8 cellular contexts compared by ENCODE assay signal in genomic region chr5:21485458-21486000, GRCh38.
A peak's percentile ranks its signal among the peaks of the same experiment; 100 is the strongest.
DNase-seq lines count a peak whose midpoint lies in the region; ATAC-seq, FAIRE-seq and TF ChIP-seq lines count a peak whose summit lies in the region.
"Not testable (repeated sequence)": the region's sequence is repeated elsewhere in the genome, so short reads cannot be mapped to it uniquely, and the experiment has no call there.

No MANE protein-coding gene starts in this region.

- not testable (repeated sequence) for H3K27me3 ChIP-seq in H9 (ENCODE audit: insufficient read depth, low read length); PC-3 (ENCODE audit: low read length); GM12878 (replicated peaks in 1 of 2; ENCODE audit: control insufficient read depth in 2 of 2, insufficient read depth in 2 of 2, low read length in 1 of 2)

- not testable (repeated sequence) for H3K79me2 ChIP-seq in H9 (ENCODE audit: insufficient read depth, low read length); PC-3 (ENCODE audit: low read length); GM12878 (ENCODE audit: control insufficient read depth, insufficient read depth, low read length)

- not testable (repeated sequence) for H3K9me2 ChIP-seq in PC-3 (replicated peaks; ENCODE audit: low read length)

- intact Hi-C loops in PC-3 (cut with micrococcal nuclease); activated CD4-positive, alpha-beta T cell treated with anti-CD3 and anti-CD28 coated beads, Interleukin-2, amount 10 ng/mL, durations not matched to agents 24 days and 14 days (cut with micrococcal nuclease); GM12878 (cut with micrococcal nuclease; ENCODE audit: unreplicated experiment): not testable (repeated sequence)

- H4K8ac ChIP-seq in H9 (replicated peaks; ENCODE audit: insufficient read length, low read depth, low read length) = not testable (repeated sequence)

- TF ChIP-seq POLR2A in GM12878 (IDR thresholded peaks at IDR 0.05; ENCODE audit: low read depth, low read length) = not testable (repeated sequence)

- H3F3A ChIP-seq in PC-3 (ENCODE audit: low read length, unreplicated experiment) = not testable (repeated sequence)

- not testable (repeated sequence) for H3K4me3 Mint-ChIP-seq in H9; activated CD4-positive, alpha-beta T cell treated with anti-CD3 and anti-CD28 coated beads, Interleukin-2, amount 10 ng/mL, durations not matched to agents 24 days and 14 days

- H3K4me1 Mint-ChIP-seq in H9 = peaks cover 6 to 12% of the 10 kb centered on the region in 2 experiments
- not testable (repeated sequence) for H3K4me1 Mint-ChIP-seq in activated CD4-positive, alpha-beta T cell treated with anti-CD3 and anti-CD28 coated beads, Interleukin-2, amount 10 ng/mL, durations not matched to agents 24 days and 14 days

- ATAC-seq in PC-3, GM12878: not testable (repeated sequence)

- H3K18ac ChIP-seq in H9 (ENCODE audit: insufficient read length, low read depth, low read length) = not testable (repeated sequence)

- FAIRE-seq in GM12878 (lab: Jason Lieb, UNC) = not testable (repeated sequence)

- H3K27ac ChIP-seq in C4-2B; H9 (ENCODE audit: insufficient read length, low read depth, low read length); PC-3 (ENCODE audit: low read length); GM12878 (ENCODE audit: control insufficient read depth, insufficient read depth): not testable (repeated sequence)

- H3K9me3 ChIP-seq in H9 (ENCODE audit: control insufficient read depth, low read depth, low read length); PC-3 (ENCODE audit: low read length); GM12878 (replicated peaks; ENCODE audit: control insufficient read depth, insufficient read depth, low read length): not testable (repeated sequence)

- H3K56ac ChIP-seq in H9 (ENCODE audit: insufficient read length, low read depth, low read length) = not testable (repeated sequence)

- H2BK20ac ChIP-seq in H9 (ENCODE audit: low read depth, low read length, poor library complexity, severe bottlenecking) = not testable (repeated sequence)

- RAD21 ChIA-PET in GM12878 (lab: Charles Lee; ENCODE audit: unreplicated experiment) = not testable (repeated sequence)

- not testable (repeated sequence) for H3K14ac ChIP-seq in H9 (ENCODE audit: insufficient read depth, low read length)

- H3K4me1 ChIP-seq in H9 (ENCODE audit: insufficient read depth, low read length); PC-3 (ENCODE audit: insufficient read depth, low read length); GM12878 (ENCODE audit: control insufficient read depth, insufficient read depth, low read length): not testable (repeated sequence)

- CTCF ChIA-PET in PC-3 (lab: Charles Lee); GM12878 (lab: Yijun Ruan, JAX): not testable (repeated sequence)

- POLR2A ChIA-PET in PC-3 (lab: Charles Lee; ENCODE audit: unreplicated experiment) = interaction anchor here (0.6 kb wide), 1 partner anchor 162 kb away, joined by 5 read pairs; no protein-coding TSS in a partner anchor
- POLR2A ChIA-PET in GM12878 (lab: Charles Lee) = not testable (repeated sequence)

- H3K27me3 Mint-ChIP-seq in H9 (ENCODE audit: low read depth); activated CD4-positive, alpha-beta T cell treated with anti-CD3 and anti-CD28 coated beads, Interleukin-2, amount 10 ng/mL, durations not matched to agents 24 days and 14 days: not testable (repeated sequence)

- not testable (repeated sequence) for H4K91ac ChIP-seq in H9 (ENCODE audit: insufficient read length, low read depth, low read length)

- H3K9me3 Mint-ChIP-seq in H9; activated CD4-positive, alpha-beta T cell treated with anti-CD3 and anti-CD28 coated beads, Interleukin-2, amount 10 ng/mL, durations not matched to agents 24 days and 14 days: not testable (repeated sequence)

- SMC1A ChIA-PET in GM12878 (lab: Charles Lee; ENCODE audit: uncharacterized antibody, unreplicated experiment) = not testable (repeated sequence)

- no CpG with 5 or more reads among the region's 7 CpGs for WGBS in H9 (ENCODE audit: extremely low coverage, insufficient read length, low lambda C conversion rate)
- whole genome bisulfite sequencing in GM12878 (ENCODE audit: insufficient coverage, insufficient replicate concordance, low lambda C conversion rate, missing lambda C conversion rate) = 96% methylated on average over 7 of the region's 7 CpGs

- not testable (repeated sequence) for TF ChIP-seq RAD21 in GM12878 (IDR thresholded peaks at IDR 0.05; ENCODE audit: insufficient read depth, low read depth, low read length)

- H3K9ac ChIP-seq in H9 (ENCODE audit: extremely low read depth, insufficient read length, low read length); PC-3 (ENCODE audit: low read length); GM12878 (ENCODE audit: control insufficient read depth, insufficient read depth, low read length): not testable (repeated sequence)

- H2BK15ac ChIP-seq in H9 (ENCODE audit: low read depth, low read length) = not testable (repeated sequence)

- H2BK5ac ChIP-seq in H9 (ENCODE audit: insufficient read length, low read length) = not testable (repeated sequence)

- not testable (repeated sequence) for H3K4me2 ChIP-seq in H9 (ENCODE audit: insufficient read depth, insufficient read length, low read length); PC-3 (ENCODE audit: low read length); GM12878 (ENCODE audit: control insufficient read depth, insufficient read depth)

- not testable (repeated sequence) for H3K4ac ChIP-seq in H9 (ENCODE audit: low read depth, low read length)

- in situ Hi-C loops in GM12878 (cut with MboI) = not testable (repeated sequence)

- TF ChIP-seq CTCF in C4-2B (conservative IDR thresholded peaks at IDR 0.05) (peak; percentile 82), H9 (conservative IDR thresholded peaks at IDR 0.05) (peak; percentile 63), PC-3 (conservative IDR thresholded peaks at IDR 0.05; ENCODE audit: low read depth, low read length) (peak; percentile 50), GM12878 (IDR thresholded peaks at IDR 0.05 in 2 of 3, conservative IDR thresholded peaks at IDR 0.05 in 1 of 3; ENCODE audit: control insufficient read depth in 2 of 3, extremely low read depth in 1 of 3, insufficient read depth in 1 of 3, low read depth in 3 of 3, low read length in 3 of 3) (peak in 2 of 3 experiments; percentile 30 to 32; a peak in 1 of 6 replicates), epithelial cell of proximal tubule (conservative IDR thresholded peaks at IDR 0.05; ENCODE audit: low read depth, low read length) (peak; percentile 40)

- BruUV-seq in PC-3 (replicated peaks; lab: Mats Ljungman, UMichigan); GM12878 (replicated peaks; lab: Mats Ljungman, UMichigan): not testable (repeated sequence)

- H3T11ph ChIP-seq in H9 (ENCODE audit: low read length) = not testable (repeated sequence)

- H3K27ac Mint-ChIP-seq in H9; activated CD4-positive, alpha-beta T cell treated with anti-CD3 and anti-CD28 coated beads, Interleukin-2, amount 10 ng/mL, durations not matched to agents 24 days and 14 days: not testable (repeated sequence)

- H2AFZ ChIP-seq in H9 (ENCODE audit: low read length); PC-3 (ENCODE audit: low read length); GM12878 (ENCODE audit: control insufficient read depth, low read depth, low read length): not testable (repeated sequence)

- peaks cover 8 to 15% (median 13%) of the 10 kb centered on the region in 3 experiments for H3K36me3 Mint-ChIP-seq in H9 (ENCODE audit: insufficient read depth in 1 of 3, low read depth in 3 of 3)
- H3K36me3 Mint-ChIP-seq in activated CD4-positive, alpha-beta T cell treated with anti-CD3 and anti-CD28 coated beads, Interleukin-2, amount 10 ng/mL, durations not matched to agents 24 days and 14 days (ENCODE audit: low read depth) = not testable (repeated sequence)

- H2BK120ac ChIP-seq in H9 (ENCODE audit: low read depth, low read length, poor library complexity, severe bottlenecking) = not testable (repeated sequence)

- not testable (repeated sequence) for H2BK12ac ChIP-seq in H9 (ENCODE audit: insufficient read length, low read depth, low read length)

- DNase-seq in H9 (peak; percentile 41), PC-3 (peak; percentile 38), mesenteric fat pad (ENCODE audit: low spot score) (peak; percentile 97)
- peak; percentile 62 for DNase-seq in activated CD4-positive, alpha-beta T cell treated with anti-CD3 and anti-CD28 coated beads, Interleukin-2, amount 10 ng/mL, durations not matched to agents 24 days and 14 days
- not testable (repeated sequence) for DNase-seq in GM12878 (ENCODE audit: low read depth, low spot score); epithelial cell of proximal tubule (ENCODE audit: low read depth)
- DNase-seq in stimulated activated CD8-positive, alpha-beta memory T cell treated with anti-CD3 and anti-CD28 coated beads, Interleukin-2, amount 100 ng/mL, for 48 hours (ENCODE audit: low read depth in 2 of 2) = peak; percentile 14 to 15

- not testable (repeated sequence) for H3K36me3 ChIP-seq in PC-3 (ENCODE audit: low read depth, low read length); GM12878 (ENCODE audit: control insufficient read depth in 2 of 2, insufficient read depth in 2 of 2, low read length in 1 of 2)

- TF ChIP-seq EP300 in GM12878 (IDR thresholded peaks at IDR 0.05; ENCODE audit: borderline replicate concordance in 1 of 2, control insufficient read depth in 1 of 2, low read depth in 2 of 2, low read length in 2 of 2) = not testable (repeated sequence)

- not testable (repeated sequence) for H3K23me2 ChIP-seq in H9 (ENCODE audit: insufficient read length, low read depth, low read length, poor library complexity, severe bottlenecking)

- H4K20me1 ChIP-seq in H9 (ENCODE audit: control insufficient read depth, insufficient read depth, insufficient read length); PC-3 (ENCODE audit: low read length); GM12878 (ENCODE audit: control insufficient read depth, insufficient read depth): not testable (repeated sequence)

- H3K23ac ChIP-seq in H9 (ENCODE audit: insufficient read length, low read depth, low read length) = not testable (repeated sequence)

- not testable (repeated sequence) for H2AK5ac ChIP-seq in H9 (ENCODE audit: insufficient read length, low read length)

- not testable (repeated sequence) for H4K5ac ChIP-seq in H9 (ENCODE audit: insufficient read length, low read depth, low read length)

- not testable (repeated sequence) for H3K79me1 ChIP-seq in H9 (ENCODE audit: insufficient read depth, low read depth, low read length, poor library complexity, severe bottlenecking)

- H3K4me3 ChIP-seq in PC-3 (ENCODE audit: low read length); GM12878; epithelial cell of proximal tubule (ENCODE audit: low read depth, low read length): not testable (repeated sequence)

Comparison
In these comparisons a context has a peak if more than half of its experiments do, and no peak if none do; other contexts are left out.
1. CTCF ChIP-seq: peak in every context shown above with its lines; median percentile 82 in C4-2B; 63 in H9; 50 in PC-3; 40 in epithelial cell of proximal tubule; 31 in GM12878.